ENCODE assay signal across 1 cellular context in genomic region chr2:20675701-20676352, GRCh38.
TF ChIP-seq lines count a peak whose summit lies in the region.

No MANE protein-coding gene starts in this region.

TF ChIP-seq in HepG2, 621 proteins besides CTCF, POLR2A, EP300 and RAD21 (continued from another document and continues in another):
- TF ChIP-seq ZFP91 (CRISPR knock-in tag; IDR thresholded peaks at IDR 0.05; ENCODE audit: borderline replicate concordance) (no peak), MXD1 (CRISPR knock-in tag; IDR thresholded peaks at IDR 0.05) (no peak), JUND (CRISPR knock-in tag; IDR thresholded peaks at IDR 0.05) (no peak), SP2 (CRISPR knock-in tag; IDR thresholded peaks at IDR 0.05) (0 out of 2 replicates have a peak, but pooled peaks have one; percentile 2), ZNF331 (CRISPR knock-in tag; IDR thresholded peaks at IDR 0.05) (no peak), RELA (CRISPR knock-in tag; IDR thresholded peaks at IDR 0.05) (peak; percentile 9; the same call in 1 of the 2 replicates), CBX5 (CRISPR knock-in tag; IDR thresholded peaks at IDR 0.05; ENCODE audit: borderline replicate concordance) (no peak), SRY (CRISPR knock-in tag; IDR thresholded peaks at IDR 0.05) (0 out of 2 replicates have a peak, but pooled peaks have one; percentile 37), REL (CRISPR knock-in tag; conservative IDR thresholded peaks at IDR 0.05) (no peak), ZBED4 (CRISPR knock-in tag; IDR thresholded peaks at IDR 0.05; ENCODE audit: borderline replicate concordance) (no peak), ZNF597 (CRISPR knock-in tag; IDR thresholded peaks at IDR 0.05) (no peak), SNAI1 (CRISPR knock-in tag; IDR thresholded peaks at IDR 0.05; ENCODE audit: borderline replicate concordance) (no peak), TMF1 (CRISPR knock-in tag; IDR thresholded peaks at IDR 0.05; ENCODE audit: low read depth) (peak; percentile 29; the same call in 1 of the 2 replicates), NONO (IDR thresholded peaks at IDR 0.05) (no peak), NONO (CRISPR knock-in tag; conservative IDR thresholded peaks at IDR 0.05) (no peak; the same call in 1 of the 2 replicates), HNRNPLL (IDR thresholded peaks at IDR 0.05; ENCODE audit: low read depth, low read length, poor library complexity, severe bottlenecking) (no peak), ZNF607 (CRISPR knock-in tag; IDR thresholded peaks at IDR 0.05; ENCODE audit: borderline replicate concordance) (0 out of 2 replicates have a peak, but pooled peaks have one; percentile 45), GPN1 (CRISPR knock-in tag; IDR thresholded peaks at IDR 0.05; ENCODE audit: borderline replicate concordance) (no peak), ZNF510 (CRISPR knock-in tag; IDR thresholded peaks at IDR 0.05; ENCODE audit: low read depth) (no peak), SP1 (IDR thresholded peaks at IDR 0.05) (no peak), SP1 (CRISPR knock-in tag; IDR thresholded peaks at IDR 0.05) (peak; percentile 66; the same call in 1 of the 2 replicates), RNF219 (CRISPR knock-in tag; IDR thresholded peaks at IDR 0.05) (no peak), AGO2 (optimal IDR thresholded peaks at IDR 0.05; ENCODE audit: low read depth, low read length) (peak; percentile 83), DNMT1 (CRISPR knock-in tag; IDR thresholded peaks at IDR 0.05) (peak; percentile 14; the same call in 1 of the 2 replicates), NRL (CRISPR knock-in tag; IDR thresholded peaks at IDR 0.05; ENCODE audit: borderline replicate concordance) (peak; percentile 80), NCOA1 (CRISPR knock-in tag; IDR thresholded peaks at IDR 0.05) (no peak), ZNF564 (CRISPR knock-in tag; IDR thresholded peaks at IDR 0.05) (peak; percentile 25; the same call in 1 of the 2 replicates), RBM22 (optimal IDR thresholded peaks at IDR 0.05; ENCODE audit: low read length) (peak; percentile 74), E2F5 (CRISPR knock-in tag; conservative IDR thresholded peaks at IDR 0.05) (no peak), ZNF589 (CRISPR knock-in tag; conservative IDR thresholded peaks at IDR 0.05) (no peak), DZIP1 (CRISPR knock-in tag; IDR thresholded peaks at IDR 0.05) (peak; percentile 80; the same call in 1 of the 2 replicates), IKZF1 (IDR thresholded peaks at IDR 0.05) (no peak), KLF16 (CRISPR knock-in tag; IDR thresholded peaks at IDR 0.05) (0 out of 4 replicates have a peak, but pooled peaks of 1 of the 2 experiments have one; percentile 41), SNAPC2 (CRISPR knock-in tag; IDR thresholded peaks at IDR 0.05) (0 out of 2 replicates have a peak, but pooled peaks have one; percentile 90), ZNF766 (CRISPR knock-in tag; IDR thresholded peaks at IDR 0.05; ENCODE audit: borderline replicate concordance) (no peak), CERS6 (CRISPR knock-in tag; IDR thresholded peaks at IDR 0.05) (no peak), ZNF329 (CRISPR knock-in tag; IDR thresholded peaks at IDR 0.05; ENCODE audit: low read depth) (peak; percentile 40; the same call in 1 of the 2 replicates), ASH2L (IDR thresholded peaks at IDR 0.05; ENCODE audit: insufficient read length, low read depth, low read length) (peak; percentile 97), REPIN1 (CRISPR knock-in tag; IDR thresholded peaks at IDR 0.05; ENCODE audit: borderline replicate concordance, low read depth) (no peak), ZNF430 (CRISPR knock-in tag; IDR thresholded peaks at IDR 0.05) (0 out of 2 replicates have a peak, but pooled peaks have one; percentile 43), TP53 (CRISPR knock-in tag; conservative IDR thresholded peaks at IDR 0.05) (no peak), ZC3H13 (CRISPR knock-in tag; IDR thresholded peaks at IDR 0.05) (no peak), ZNF337 (CRISPR knock-in tag; IDR thresholded peaks at IDR 0.05; ENCODE audit: borderline replicate concordance, low read depth) (0 out of 2 replicates have a peak, but pooled peaks have one; percentile 2), SYNCRIP (IDR thresholded peaks at IDR 0.05; ENCODE audit: insufficient read depth, low read depth, low read length) (no peak), MBNL3 (CRISPR knock-in tag; conservative IDR thresholded peaks at IDR 0.05) (0 out of 2 replicates have a peak, but pooled peaks have one; percentile 21), ZNF275 (CRISPR knock-in tag; IDR thresholded peaks at IDR 0.05; ENCODE audit: borderline replicate concordance) (no peak), SOX13 (IDR thresholded peaks at IDR 0.05) (no peak), SOX13 (CRISPR knock-in tag; conservative IDR thresholded peaks at IDR 0.05 in 1 of 2, IDR thresholded peaks at IDR 0.05 in 1 of 2) (0 out of 4 replicates have a peak, but pooled peaks of 1 of the 2 experiments have one; percentile 31), LBX2 (CRISPR knock-in tag; IDR thresholded peaks at IDR 0.05; ENCODE audit: borderline replicate concordance) (no peak), HNRNPL (IDR thresholded peaks at IDR 0.05; ENCODE audit: low read depth, low read length) (0 out of 2 replicates have a peak, but pooled peaks have one; percentile 77), ZNF674 (CRISPR knock-in tag; IDR thresholded peaks at IDR 0.05; ENCODE audit: low read depth) (no peak), BCL6 (CRISPR knock-in tag; IDR thresholded peaks at IDR 0.05) (no peak), PLSCR1 (CRISPR knock-in tag; IDR thresholded peaks at IDR 0.05; ENCODE audit: borderline replicate concordance) (peak; percentile 20; the same call in 1 of the 2 replicates)
